ENCODE assay signal across 26 cellular contexts in the genomic region with DNA sequence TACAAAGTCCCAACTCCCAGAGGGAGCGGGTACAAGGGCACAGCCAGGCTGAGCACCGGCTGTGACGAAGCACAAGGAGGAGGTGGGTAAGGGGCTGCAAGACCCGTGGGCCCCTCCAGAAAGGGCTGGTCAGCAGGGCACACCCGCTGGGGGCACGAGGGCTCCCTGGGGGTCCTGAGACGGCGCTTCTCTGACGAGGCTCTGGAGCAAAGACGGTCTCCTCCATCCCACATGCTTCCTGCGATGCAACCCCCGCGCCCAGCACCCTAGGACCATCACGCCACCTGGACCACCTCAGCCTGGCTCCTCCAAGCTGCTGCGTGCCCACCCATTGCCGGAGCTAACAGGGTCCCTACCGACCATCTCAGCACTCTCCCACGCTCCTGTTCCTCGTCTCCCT.
"Had no signal": no experiment of that assay in that cellular context is flagged by ENCODE, and none has a peak within 500 bp of the region (broad histone marks: within the 10 kb centered on the region; RNA-seq: fewer than 3 reads in every experiment).

No MANE protein-coding gene starts in this region.

- H3K36me3 Mint-ChIP-seq: activated naive CD4-positive, alpha-beta T cell treated with anti-CD3 and anti-CD28 coated beads, Interleukin-2, amount 50 U/mL, for 24 hours; memory B cell had no signal

- H3K27ac Mint-ChIP-seq: activated T-helper 1 cell treated with anti-CD3 and anti-CD28 coated beads, Interleukin-12 subunit alpha, Interleukin-12 subunit beta, Interleukin-2, Interleukin-4 antibody, amounts not matched to agents 30 ng/mL and 10 ng/mL and 1 ng/mL, durations not matched to agents 14 hours and 24 hours and 36 hours; dendritic cell treated with granulocyte-macrophage colony-stimulating factor and Interleukin-4, amounts not matched to agents 40 ng/mL and 50 ng/mL, for 4 days; memory B cell; progenitor cell of endocrine pancreas had no signal

- H3K4me3 ChIP-seq: adrenal gland, ascending aorta, heart right ventricle, spleen, upper lobe of left lung had no signal

- DNase-seq: activated CD4-positive, alpha-beta memory T cell treated with anti-CD3 and anti-CD28 coated beads for 36 hours; activated CD4-positive, alpha-beta T cell treated with anti-CD3 and anti-CD28 coated beads for 4 hours; activated CD4-positive, CD25-positive, alpha-beta regulatory T cell; activated gamma-delta T cell treated with Interleukin-2 at 50 U/mL for 16 hours; adrenal gland; brain microvascular endothelial cell; caudate nucleus; effector CD4-positive, alpha-beta T cell; heart right ventricle; left colon; retina; spleen; stimulated activated CD4-positive, alpha-beta T cell treated with anti-CD3 and anti-CD28 coated beads, Interleukin-4, amount 100 ng/mL, for 1 hour; stimulated activated naive CD4-positive, alpha-beta T cell; SW 1271; T-helper 9 cell had no signal

- H3K27me3 Mint-ChIP-seq: activated CD4-positive, alpha-beta memory T cell treated with anti-CD3 and anti-CD28 coated beads for 36 hours; activated naive CD4-positive, alpha-beta T cell treated with anti-CD3 and anti-CD28 coated beads, Interleukin-2, amount 50 U/mL, for 24 hours; dendritic cell treated with granulocyte-macrophage colony-stimulating factor and Interleukin-4, amounts not matched to agents 40 ng/mL and 50 ng/mL, for 4 days; memory B cell; progenitor cell of endocrine pancreas had no signal

- H3K9me3 Mint-ChIP-seq: activated CD4-positive, alpha-beta memory T cell treated with anti-CD3 and anti-CD28 coated beads for 36 hours; activated naive CD4-positive, alpha-beta T cell treated with anti-CD3 and anti-CD28 coated beads, Interleukin-2, amount 50 U/mL, for 24 hours; activated T-helper 1 cell treated with anti-CD3 and anti-CD28 coated beads, Interleukin-12 subunit alpha, Interleukin-12 subunit beta, Interleukin-2, Interleukin-4 antibody, amounts not matched to agents 30 ng/mL and 10 ng/mL and 1 ng/mL, durations not matched to agents 14 hours and 24 hours and 36 hours; dendritic cell treated with granulocyte-macrophage colony-stimulating factor and Interleukin-4, amounts not matched to agents 40 ng/mL and 50 ng/mL, for 4 days; memory B cell; neural crest cell had no signal

- H3K9me3 ChIP-seq: adrenal gland, ascending aorta, heart right ventricle, spleen, upper lobe of left lung had no signal

- H3K27ac ChIP-seq: adrenal gland, ascending aorta, brain microvascular endothelial cell, heart right ventricle, spleen, upper lobe of left lung had no signal

- H3K27me3 ChIP-seq: adrenal gland, ascending aorta, brain microvascular endothelial cell, heart right ventricle, spleen, upper lobe of left lung had no signal

- H3K4me3 Mint-ChIP-seq: activated CD4-positive, alpha-beta memory T cell treated with anti-CD3 and anti-CD28 coated beads for 36 hours; activated naive CD4-positive, alpha-beta T cell treated with anti-CD3 and anti-CD28 coated beads, Interleukin-2, amount 50 U/mL, for 24 hours; activated T-helper 1 cell treated with anti-CD3 and anti-CD28 coated beads, Interleukin-12 subunit alpha, Interleukin-12 subunit beta, Interleukin-2, Interleukin-4 antibody, amounts not matched to agents 30 ng/mL and 10 ng/mL and 1 ng/mL, durations not matched to agents 14 hours and 24 hours and 36 hours; dendritic cell treated with granulocyte-macrophage colony-stimulating factor and Interleukin-4, amounts not matched to agents 40 ng/mL and 50 ng/mL, for 4 days; memory B cell; neural crest cell had no signal

- FAIRE-seq: endometrium, keratinocyte had no signal

- H3K36me3 ChIP-seq: adrenal gland had no signal

- ATAC-seq: heart right ventricle, left colon had no signal
